ENCODE assay signal across 31 cellular contexts in the genomic region with DNA sequence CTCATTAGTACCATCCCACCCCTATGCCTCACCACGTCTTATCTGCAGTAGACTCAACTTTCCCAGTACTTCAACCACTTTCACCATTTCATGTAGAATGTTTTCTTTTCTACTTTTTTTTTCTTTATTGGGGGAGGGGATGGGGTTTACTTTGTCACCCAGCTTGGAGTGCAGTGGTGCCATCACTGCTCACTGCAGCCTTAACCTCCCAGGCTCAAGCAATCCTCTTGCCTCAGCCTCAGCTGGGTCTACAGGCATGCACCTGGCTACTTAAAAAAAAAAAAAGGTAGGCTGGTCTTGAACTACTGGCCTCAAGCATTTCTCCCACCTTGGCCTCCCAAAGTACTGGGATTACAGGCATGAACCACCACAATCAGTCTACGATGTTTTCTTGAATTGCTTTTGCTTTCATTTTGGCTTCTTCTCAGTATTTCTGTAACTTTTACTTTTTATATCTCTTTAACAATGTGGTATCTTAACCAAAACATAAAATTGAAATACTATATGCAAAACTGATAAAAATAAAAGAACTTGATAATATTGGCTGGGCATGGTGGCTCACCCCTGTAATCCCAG. TPM values are rescaled to one million over a fixed set of nuclear protein-coding genes. Genes with fewer than 3 reads are reported as not detected.
"Had no signal": no experiment of that assay in that cellular context is flagged by ENCODE, and none has a peak within 500 bp of the region (broad histone marks: within the 10 kb centered on the region; RNA-seq: fewer than 3 reads in every experiment).

No MANE protein-coding gene starts in this region.

- DNase-seq: hypothalamus; immature natural killer cell; kidney; left colon; left lung; lower lobe of right lung; mammary epithelial cell; mesenchymal stem cell; naive thymus-derived CD8-positive, alpha-beta T cell; nucleus accumbens; pancreas; posterior cingulate gyrus; retina; right cardiac atrium; stimulated activated CD4-positive, alpha-beta T cell treated with anti-CD3 and anti-CD28 coated beads, Interleukin-12 subunit alpha, Interleukin-12 subunit beta, amount 100 ng/mL, for 4 hours; stimulated activated CD4-positive, alpha-beta T cell treated with anti-CD3 and anti-CD28 coated beads, Interleukin-15, amount 100 ng/mL, for 24 hours; stimulated activated CD4-positive, alpha-beta T cell treated with anti-CD3 and anti-CD28 coated beads, Interleukin-2, amount 100 ng/mL, for 24 hours; stimulated activated CD4-positive, alpha-beta T cell treated with anti-CD3 and anti-CD28 coated beads, Interleukin-4, amount 100 ng/mL, for 1 hour; stimulated activated naive CD4-positive, alpha-beta T cell; tibial artery; trophoblast cell; upper lobe of right lung had no signal

- H3K9me3 Mint-ChIP-seq: naive thymus-derived CD8-positive, alpha-beta T cell; nephron; neural crest cell; stimulated activated naive CD8-positive, alpha-beta T cell treated with anti-CD3 and anti-CD28 coated beads, Interleukin-15, Interleukin-2, amounts not matched to agents 100 ng/mL and 50 ng/mL, for 24 hours had no signal

- H3K4me3 ChIP-seq: left lung, lower lobe of right lung, pancreas, prostate gland, skin epidermis, suprapubic skin, thoracic aorta, tibial artery, upper lobe of right lung had no signal

- H3K27me3 ChIP-seq: left lung, suprapubic skin, tibial artery, upper lobe of right lung had no signal

- H3K9me3 ChIP-seq: left lung, lower lobe of right lung, pancreas, prostate gland, suprapubic skin, thoracic aorta, tibial artery, upper lobe of right lung had no signal

- H3K4me1 ChIP-seq: left lung, lower lobe of right lung, pancreas, prostate gland, suprapubic skin, tibial artery, upper lobe of right lung had no signal

- H3K27ac Mint-ChIP-seq: immature natural killer cell; naive thymus-derived CD8-positive, alpha-beta T cell; nephron; stimulated activated naive CD8-positive, alpha-beta T cell treated with anti-CD3 and anti-CD28 coated beads, Interleukin-15, Interleukin-2, amounts not matched to agents 100 ng/mL and 50 ng/mL, for 24 hours had no signal

- H3K27ac ChIP-seq: left lung, lower lobe of right lung, pancreas, prostate gland, skin epidermis, suprapubic skin, thoracic aorta, tibial artery, upper lobe of right lung had no signal

- H3K36me3 ChIP-seq: left lung, lower lobe of right lung, pancreas, prostate gland, suprapubic skin, thoracic aorta, tibial artery, upper lobe of right lung had no signal

- H3K4me1 Mint-ChIP-seq: immature natural killer cell; naive thymus-derived CD8-positive, alpha-beta T cell; nephron; neural crest cell had no signal

- ATAC-seq: left colon; left lung; lower lobe of right lung; naive thymus-derived CD8-positive, alpha-beta T cell; pancreas; right cardiac atrium; sciatic nerve; upper lobe of right lung had no signal

- H3K4me3 Mint-ChIP-seq: immature natural killer cell; naive thymus-derived CD8-positive, alpha-beta T cell; nephron; neural crest cell; stimulated activated naive CD8-positive, alpha-beta T cell treated with anti-CD3 and anti-CD28 coated beads, Interleukin-15, Interleukin-2, amounts not matched to agents 100 ng/mL and 50 ng/mL, for 24 hours had no signal

- FAIRE-seq: pancreas, urothelium cell line had no signal

RNA-seq across cellular contexts. Expression of gene CHL1, which starts 44.9 kb away (rescaled TPM):
- polyA plus RNA-seq: immature natural killer cell; mammary epithelial cell; naive thymus-derived CD8-positive, alpha-beta T cell had no signal
